ENCODE assay signal across 8 cellular contexts in genomic region chr9:136686534-136686793, GRCh38. TPM values are rescaled to one million over a fixed set of nuclear protein-coding genes. Genes with fewer than 3 reads are reported as not detected.
A peak's percentile ranks its signal among the peaks of the same experiment; 100 is the strongest.
DNase-seq lines count a peak whose midpoint lies in the region; ATAC-seq, FAIRE-seq and TF ChIP-seq lines count a peak whose summit lies in the region.

No MANE protein-coding gene starts in this region.

- no peak overlapping the region for H2BK5ac ChIP-seq in H1 (ENCODE audit: low read depth, low read length)

- POLR2A ChIA-PET in CD8-positive, alpha-beta T cell (lab: Charles Lee): interaction anchor here (0.6 to 1.0 kb wide), 2 partner anchors 27 to 192 kb away, joined by 3 read pairs; no protein-coding TSS in a partner anchor
- POLR2A ChIA-PET in H1 (lab: Charles Lee; ENCODE audit: partially characterized antibody): interaction anchor here (1.2 to 3.7 kb wide), 2 partner anchors 32 to 42 kb away, joined by 3 to 29 read pairs; no protein-coding TSS in a partner anchor

- no peak for FAIRE-seq in H1 (lab: Jason Lieb, UNC)

- intact Hi-C loops in CD8-positive, alpha-beta T cell (cut with DNase I, micrococcal nuclease): no loop called here

- no peaks in the 10 kb centered on the region for H3K27me3 Mint-ChIP-seq in CD8-positive, alpha-beta T cell (ENCODE audit: low read depth)

- no peak overlapping the region for H3K23ac ChIP-seq in H1 (ENCODE audit: insufficient read length)

- H3K4me2 ChIP-seq in Loucy (ENCODE audit: low read depth, low read length, poor library complexity, severe bottlenecking) (peak overlapping the region; percentile 92), H1 (ENCODE audit: insufficient read depth in 1 of 2, low read depth in 2 of 2, low read length in 2 of 2) (peak overlapping the region; percentile 48 to 81)

- no peak for ATAC-seq in CD8-positive, alpha-beta T cell
- ATAC-seq in HG02588 (IDR thresholded peaks at IDR 0.05; ENCODE audit: unreplicated experiment) (no peak), HG03354 (IDR thresholded peaks at IDR 0.05; ENCODE audit: poor library complexity, severe bottlenecking, unreplicated experiment) (no peak)

- no peaks in the 10 kb centered on the region for H3K36me3 ChIP-seq in CD8-positive, alpha-beta T cell (ENCODE audit: insufficient read depth, low read length)
- H3K36me3 ChIP-seq in Loucy (ENCODE audit: insufficient read depth, low read length) (no peaks in the 10 kb centered on the region), H1 (ENCODE audit: control insufficient read depth in 2 of 4, insufficient read depth in 4 of 4, low read length in 3 of 4) (no peaks in the 10 kb centered on the region), neuron (ENCODE audit: insufficient read depth, low read length) (no peaks in the 10 kb centered on the region)

- peak overlapping the region; percentile 87; the same call in 1 of the 2 replicates for H4K8ac ChIP-seq in H1 (ENCODE audit: extremely low read depth, insufficient read depth, low read length)

- no peaks in the 10 kb centered on the region for H3K9me3 ChIP-seq in CD8-positive, alpha-beta T cell (ENCODE audit: low read length)
- H3K9me3 ChIP-seq in Loucy (ENCODE audit: insufficient read depth, low read depth, low read length) (no peaks in the 10 kb centered on the region), H1 (ENCODE audit: insufficient read depth in 2 of 2, low read depth in 1 of 2, low read length in 1 of 2) (no peaks in the 10 kb centered on the region), neuron (ENCODE audit: low read length) (no peaks in the 10 kb centered on the region)

- peaks cover 13% of the 10 kb centered on the region; the same call in 1 of the 2 replicates for H3K23me2 ChIP-seq in H1 (ENCODE audit: low read depth, low read length)

- H3K4me1 ChIP-seq in CD8-positive, alpha-beta T cell (ENCODE audit: insufficient read depth, low read length): peaks cover 9% of the 10 kb centered on the region
- peaks cover 25% of the 10 kb centered on the region for H3K4me1 ChIP-seq in Loucy (ENCODE audit: insufficient read depth, low read length, poor library complexity, severe bottlenecking)
- peaks cover 0 to 27% (median 14%) of the 10 kb centered on the region in 4 experiments; a peak in 5 of 7 replicates for H3K4me1 ChIP-seq in H1 (replicated peaks in 1 of 4; ENCODE audit: control insufficient read depth in 3 of 4, insufficient read depth in 4 of 4, low read length in 3 of 4)
- H3K4me1 ChIP-seq in neuron (ENCODE audit: insufficient read depth, low read length): peaks cover 23% of the 10 kb centered on the region

- no peak overlapping the region for H3K14ac ChIP-seq in H1 (ENCODE audit: insufficient read length)

- no peak overlapping the region for H4K5ac ChIP-seq in H1 (ENCODE audit: insufficient read length, low read depth, low read length)

- no peak overlapping the region for H2BK20ac ChIP-seq in H1 (ENCODE audit: low read length)

- H2BK120ac ChIP-seq in H1 (replicated peaks; ENCODE audit: low read depth, low read length): no peak overlapping the region

- no peaks in the 10 kb centered on the region for H3K9me2 ChIP-seq in Loucy (replicated peaks; ENCODE audit: low read depth, low read length)

- no peaks in the 10 kb centered on the region for H3K36me3 Mint-ChIP-seq in CD8-positive, alpha-beta T cell

- H3K9ac ChIP-seq in Loucy (ENCODE audit: low read depth, low read length, poor library complexity, severe bottlenecking) (peak overlapping the region; percentile 96), H1 (replicated peaks in 1 of 4; ENCODE audit: extremely low read depth in 1 of 4, low read depth in 3 of 4, low read length in 3 of 4) (no peak overlapping the region)

- CTCF ChIA-PET in CD8-positive, alpha-beta T cell (lab: Charles Lee): interaction anchor here (1.8 kb wide), 2 partner anchors 14 to 199 kb away, joined by 6 to 7 read pairs; no protein-coding TSS in a partner anchor
- CTCF ChIA-PET in H1 (lab: Charles Lee; ENCODE audit: partially characterized antibody): interaction anchor here (0.5 to 12.8 kb wide), 5 partner anchors 8 to 202 kb away, joined by 3 to 125 read pairs (median 4); no protein-coding TSS in a partner anchor

- no peak overlapping the region for H3K27ac Mint-ChIP-seq in CD8-positive, alpha-beta T cell

- H3K27me3 ChIP-seq in CD8-positive, alpha-beta T cell (ENCODE audit: insufficient read depth, low read length): no peaks in the 10 kb centered on the region
- no peaks in the 10 kb centered on the region for H3K27me3 ChIP-seq in Loucy (ENCODE audit: insufficient read depth, low read length, poor library complexity, severe bottlenecking)
- H3K27me3 ChIP-seq in H1 (replicated peaks in 1 of 4; ENCODE audit: control insufficient read depth in 3 of 4, extremely low read depth in 1 of 4, insufficient read depth in 3 of 4, low read length in 3 of 4): peaks cover 0 to 11% (median 5%) of the 10 kb centered on the region in 4 experiments; a peak in 4 of 7 replicates
- peaks cover 43% of the 10 kb centered on the region for H3K27me3 ChIP-seq in neuron (ENCODE audit: insufficient read depth, low read length)

- no peak for DNase-seq in CD8-positive, alpha-beta T cell
- DNase-seq in H1 (ENCODE audit: low read depth in 1 of 2, low spot score in 2 of 2) (peak in 1 of 2 experiments; percentile 68), SKM-1 (lab: John Stamatoyannopoulos, UW; ENCODE audit: unreplicated experiment) (no peak), NCI-H1436 (lab: John Stamatoyannopoulos, UW) (no peak)

- TF ChIP-seq POLR2A in H1 (IDR thresholded peaks at IDR 0.05; ENCODE audit: control extremely low read depth in 1 of 2, low read depth in 2 of 2, low read length in 2 of 2): no peak

- H3K79me2 ChIP-seq in Loucy (ENCODE audit: insufficient read depth, low read length): peaks cover 43% of the 10 kb centered on the region
- H3K79me2 ChIP-seq in H1 (ENCODE audit: control insufficient read depth in 1 of 2, insufficient read depth in 2 of 2, low read length in 2 of 2): no peaks in the 10 kb centered on the region

- no peak for TF ChIP-seq CTCF in CD8-positive, alpha-beta T cell (IDR thresholded peaks at IDR 0.05)
- TF ChIP-seq CTCF in Loucy (conservative IDR thresholded peaks at IDR 0.05; ENCODE audit: low read length): no peak
- TF ChIP-seq CTCF in H1 (IDR thresholded peaks at IDR 0.05; ENCODE audit: control extremely low read depth in 1 of 3, insufficient read depth in 1 of 3, low read depth in 1 of 3, low read length in 3 of 3): no peak

- no peak overlapping the region for H4K91ac ChIP-seq in H1 (replicated peaks; ENCODE audit: insufficient read length, low read length)

- H3K18ac ChIP-seq in H1 (ENCODE audit: extremely low read depth, low read length): peak overlapping the region; percentile 48

- H3K4me3 ChIP-seq in CD8-positive, alpha-beta T cell (ENCODE audit: low read depth, low read length): peak overlapping the region; percentile 63
- H3K4me3 ChIP-seq in Loucy (ENCODE audit: low read length, poor library complexity, severe bottlenecking) (peak overlapping the region; percentile 98), H1 (ENCODE audit: extremely low read depth in 1 of 4, insufficient read depth in 2 of 4, low read depth in 3 of 4, low read length in 4 of 4) (peak overlapping the region; percentile 56 to 85 (median 64)), neuron (ENCODE audit: low read length) (peak overlapping the region; percentile 44)

- no peak overlapping the region for H2BK15ac ChIP-seq in H1 (ENCODE audit: low read length)

- H3K4me3 Mint-ChIP-seq in CD8-positive, alpha-beta T cell: peak overlapping the region; percentile 78

- H4K20me1 ChIP-seq in Loucy (ENCODE audit: insufficient read depth, low read length, poor library complexity, severe bottlenecking): peaks cover 26% of the 10 kb centered on the region
- peaks cover 2 to 10% of the 10 kb centered on the region in 2 experiments for H4K20me1 ChIP-seq in H1 (replicated peaks in 1 of 2; ENCODE audit: control insufficient read depth in 1 of 2, insufficient read depth in 2 of 2, low read length in 2 of 2)

- peaks cover 6% of the 10 kb centered on the region for H3K79me1 ChIP-seq in H1 (ENCODE audit: low read depth, low read length)

- no peaks in the 10 kb centered on the region for H3K9me3 Mint-ChIP-seq in CD8-positive, alpha-beta T cell

- peaks cover 5% of the 10 kb centered on the region for H3K4me1 Mint-ChIP-seq in CD8-positive, alpha-beta T cell (ENCODE audit: low read depth)

- no peaks in the 10 kb centered on the region for H3F3A ChIP-seq in Loucy (ENCODE audit: low read depth)

- H2AK5ac ChIP-seq in H1 (ENCODE audit: low read depth, low read length): no peak overlapping the region

- WGBS in H1 (ENCODE audit: extremely low coverage in 1 of 2, insufficient coverage in 1 of 2, insufficient read length in 1 of 2, insufficient replicate concordance in 2 of 2, low coverage in 1 of 2, low lambda C conversion rate in 2 of 2, missing lambda C conversion rate in 1 of 2), 2 experiments: 5% methylated on average over 18 of the region's 20 CpGs; no CpG with 5 or more reads in 1 of the 2 experiments

- no peak for TF ChIP-seq RAD21 in H1 (IDR thresholded peaks at IDR 0.05 in 1 of 2, conservative IDR thresholded peaks at IDR 0.05 in 1 of 2; ENCODE audit: low read depth in 2 of 2, low read length in 2 of 2)

- TF ChIP-seq EP300 in H1 (IDR thresholded peaks at IDR 0.05; ENCODE audit: borderline replicate concordance in 1 of 2, low read depth in 2 of 2, low read length in 2 of 2): no peak

- H2AFZ ChIP-seq in Loucy (ENCODE audit: low read length) (peak overlapping the region; percentile 79), H1 (ENCODE audit: low read length) (no peak overlapping the region), neuron (ENCODE audit: low read depth, low read length) (peak overlapping the region; percentile 40)

- H3K4ac ChIP-seq in H1 (replicated peaks; ENCODE audit: insufficient read length, low read depth, low read length): no peak overlapping the region

- no peak overlapping the region for H3K56ac ChIP-seq in H1 (replicated peaks; ENCODE audit: insufficient read length, low read depth, low read length)

- no peak overlapping the region for H3K27ac ChIP-seq in CD8-positive, alpha-beta T cell (ENCODE audit: low read depth, low read length)
- no peak overlapping the region for H3K27ac ChIP-seq in H1 (ENCODE audit: low read depth, low read length)

- no peak overlapping the region for H2BK12ac ChIP-seq in H1 (ENCODE audit: low read depth, low read length)

RNA-seq across cellular contexts. Expression of gene AGPAT2, which starts 0.8 kb away (rescaled TPM):
- total RNA-seq in CD8-positive, alpha-beta T cell: 1 to 10 TPM; 4.7 TPM
- total RNA-seq in H1 (2021; fragmentation: NEBNext Ultra II Directional; extraction: Animal tissue kit (Norgen Biotek cat#: 25700)): 30.5 and 31.6 TPM in 2 replicates
- polyA plus RNA-seq in H1 (2011; rRNA removed): 37.6 and 52.1 TPM in 2 replicates
- 36.0 TPM for polyA plus RNA-seq in H1 (2011; cell fraction: cytosol; rRNA removed)
- 44.9 TPM for polyA plus RNA-seq in H1 (2011; cell fraction: nucleus; rRNA removed)
- polyA plus RNA-seq in H1 (2012, experiment 1 of 2): 16.4 to 27.5 TPM (median 25.2 TPM) in 4 replicates
- polyA plus RNA-seq in H1 (2012, experiment 2 of 2): 26.0 TPM
- polyA plus RNA-seq in H1 (2013, experiment 1 of 2): 32.4 TPM
- polyA plus RNA-seq in H1 (2013, experiment 2 of 2): 37.1 TPM
- polyA minus RNA-seq in H1 (2011; rRNA and poly(A)+ RNA removed): 9.3 and 15.5 TPM in 2 replicates
- polyA minus RNA-seq in H1 (2011; cell fraction: cytosol; rRNA and poly(A)+ RNA removed): 19.5 TPM
- 12.9 TPM for polyA minus RNA-seq in H1 (2011; cell fraction: nucleus; rRNA and poly(A)+ RNA removed)

RNA-seq across cellular contexts. Expression of gene EGFL7, which starts 23.7 kb away (rescaled TPM):
- not detected for total RNA-seq in CD8-positive, alpha-beta T cell
- total RNA-seq in H1 (2021; fragmentation: NEBNext Ultra II Directional; extraction: Animal tissue kit (Norgen Biotek cat#: 25700)): 37.8 and 39.8 TPM in 2 replicates
- 53.4 and 82.5 TPM in 2 replicates for polyA plus RNA-seq in H1 (2011; rRNA removed)
- polyA plus RNA-seq in H1 (2011; cell fraction: cytosol; rRNA removed): 63.0 TPM
- polyA plus RNA-seq in H1 (2011; cell fraction: nucleus; rRNA removed): 82.5 TPM
- 17.3 to 46.4 TPM (median 40.7 TPM) in 4 replicates for polyA plus RNA-seq in H1 (2012, experiment 1 of 2)
- 43.2 TPM for polyA plus RNA-seq in H1 (2012, experiment 2 of 2)
- 66.8 TPM for polyA plus RNA-seq in H1 (2013, experiment 1 of 2)
- polyA plus RNA-seq in H1 (2013, experiment 2 of 2): 68.8 TPM
- 7.2 and 9.3 TPM in 2 replicates for polyA minus RNA-seq in H1 (2011; rRNA and poly(A)+ RNA removed)
- 30.7 TPM for polyA minus RNA-seq in H1 (2011; cell fraction: cytosol; rRNA and poly(A)+ RNA removed)
- 12.8 TPM for polyA minus RNA-seq in H1 (2011; cell fraction: nucleus; rRNA and poly(A)+ RNA removed)

RNA-seq across cellular contexts. Expression of gene DIPK1B, which starts 25.9 kb away (rescaled TPM):
- under 1 TPM; 0.22 to 0.62 TPM for total RNA-seq in CD8-positive, alpha-beta T cell
- total RNA-seq in H1 (2021; fragmentation: NEBNext Ultra II Directional; extraction: Animal tissue kit (Norgen Biotek cat#: 25700)): 32.3 and 35.3 TPM in 2 replicates
- 64.8 and 78.8 TPM in 2 replicates for polyA plus RNA-seq in H1 (2011; rRNA removed)
- polyA plus RNA-seq in H1 (2011; cell fraction: cytosol; rRNA removed): 58.4 TPM
- polyA plus RNA-seq in H1 (2011; cell fraction: nucleus; rRNA removed): 75.1 TPM
- polyA plus RNA-seq in H1 (2012, experiment 1 of 2): 19.5 to 34.6 TPM (median 30.7 TPM) in 4 replicates
- polyA plus RNA-seq in H1 (2012, experiment 2 of 2): 28.6 TPM
- polyA plus RNA-seq in H1 (2013, experiment 1 of 2): 28.2 TPM
- polyA plus RNA-seq in H1 (2013, experiment 2 of 2): 28.5 TPM
- 13.3 and 14.7 TPM in 2 replicates for polyA minus RNA-seq in H1 (2011; rRNA and poly(A)+ RNA removed)
- 22.6 TPM for polyA minus RNA-seq in H1 (2011; cell fraction: cytosol; rRNA and poly(A)+ RNA removed)
- 19.6 TPM for polyA minus RNA-seq in H1 (2011; cell fraction: nucleus; rRNA and poly(A)+ RNA removed)

RNA-seq across cellular contexts. Expression of gene LCN10, which starts 56.3 kb away (rescaled TPM):
- under 1 TPM; 0.14 to 0.38 TPM for total RNA-seq in CD8-positive, alpha-beta T cell
- total RNA-seq in H1 (2021; fragmentation: NEBNext Ultra II Directional; extraction: Animal tissue kit (Norgen Biotek cat#: 25700)): 2.8 and 4.8 TPM in 2 replicates
- 2.6 and 3.5 TPM in 2 replicates for polyA plus RNA-seq in H1 (2011; rRNA removed)
- polyA plus RNA-seq in H1 (2011; cell fraction: cytosol; rRNA removed): 3.5 TPM
- 3.0 TPM for polyA plus RNA-seq in H1 (2011; cell fraction: nucleus; rRNA removed)
- 1.1 to 2.7 TPM (median 2.4 TPM) in 4 replicates for polyA plus RNA-seq in H1 (2012, experiment 1 of 2)
- polyA plus RNA-seq in H1 (2012, experiment 2 of 2): 2.3 TPM
- 2.1 TPM for polyA plus RNA-seq in H1 (2013, experiment 1 of 2)
- polyA plus RNA-seq in H1 (2013, experiment 2 of 2): 2.0 TPM
- polyA minus RNA-seq in H1 (2011; rRNA and poly(A)+ RNA removed): 0.98 and 1.5 TPM in 2 replicates
- 2.1 TPM for polyA minus RNA-seq in H1 (2011; cell fraction: cytosol; rRNA and poly(A)+ RNA removed)
- polyA minus RNA-seq in H1 (2011; cell fraction: nucleus; rRNA and poly(A)+ RNA removed): 0.60 TPM

Comparison
In these comparisons a context has a peak if more than half of its experiments do, and no peak if none do; other contexts are left out.
1. H3K4me3 ChIP-seq: peak in every context shown above with its lines; median percentile 98 in Loucy; 64 in H1; 63 in CD8-positive, alpha-beta T cell; 44 in neuron.
2. RNA of gene EGFL7, which starts 23.7 kb away (total RNA-seq): 37.8 to 39.8 TPM in H1; not detected in CD8-positive, alpha-beta T cell; every median in the first group is over 10 times any median in the second.
3. RNA of gene DIPK1B, which starts 25.9 kb away (total RNA-seq): 32.3 to 35.3 TPM in H1; 0.22 to 0.62 TPM in CD8-positive, alpha-beta T cell; every median in the first group is over 10 times any median in the second.